In genomic region chr18:812673-813404, GRCh38 we compare ENCODE assay signal across 1 cellular context.
A peak's percentile ranks its signal among the peaks of the same experiment; 100 is the strongest.
TF ChIP-seq lines count a peak whose summit lies in the region.

No MANE protein-coding gene starts in this region.

TF ChIP-seq in HepG2, 621 proteins besides CTCF, POLR2A, EP300 and RAD21 (continued from another document):
- TF ChIP-seq, protein P1, sequence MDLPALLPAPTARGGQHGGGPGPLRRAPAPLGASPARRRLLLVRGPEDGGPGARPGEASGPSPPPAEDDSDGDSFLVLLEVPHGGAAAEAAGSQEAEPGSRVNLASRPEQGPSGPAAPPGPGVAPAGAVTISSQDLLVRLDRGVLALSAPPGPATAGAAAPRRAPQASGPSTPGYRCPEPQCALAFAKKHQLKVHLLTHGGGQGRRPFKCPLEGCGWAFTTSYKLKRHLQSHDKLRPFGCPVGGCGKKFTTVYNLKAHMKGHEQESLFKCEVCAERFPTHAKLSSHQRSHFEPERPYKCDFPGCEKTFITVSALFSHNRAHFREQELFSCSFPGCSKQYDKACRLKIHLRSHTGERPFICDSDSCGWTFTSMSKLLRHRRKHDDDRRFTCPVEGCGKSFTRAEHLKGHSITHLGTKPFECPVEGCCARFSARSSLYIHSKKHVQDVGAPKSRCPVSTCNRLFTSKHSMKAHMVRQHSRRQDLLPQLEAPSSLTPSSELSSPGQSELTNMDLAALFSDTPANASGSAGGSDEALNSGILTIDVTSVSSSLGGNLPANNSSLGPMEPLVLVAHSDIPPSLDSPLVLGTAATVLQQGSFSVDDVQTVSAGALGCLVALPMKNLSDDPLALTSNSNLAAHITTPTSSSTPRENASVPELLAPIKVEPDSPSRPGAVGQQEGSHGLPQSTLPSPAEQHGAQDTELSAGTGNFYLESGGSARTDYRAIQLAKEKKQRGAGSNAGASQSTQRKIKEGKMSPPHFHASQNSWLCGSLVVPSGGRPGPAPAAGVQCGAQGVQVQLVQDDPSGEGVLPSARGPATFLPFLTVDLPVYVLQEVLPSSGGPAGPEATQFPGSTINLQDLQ (CRISPR knock-in tag; IDR thresholded peaks at IDR 0.05) = no peak
- no peak for TF ChIP-seq DRAP1 (CRISPR knock-in tag; IDR thresholded peaks at IDR 0.05)
- no peak for TF ChIP-seq ZNF567 (CRISPR knock-in tag; IDR thresholded peaks at IDR 0.05; ENCODE audit: borderline replicate concordance)
- TF ChIP-seq KAT8 (CRISPR knock-in tag; IDR thresholded peaks at IDR 0.05) = peak; percentile 24; the same call in 1 of the 2 replicates
- peak; percentile 21 for TF ChIP-seq PHF8 (CRISPR knock-in tag; IDR thresholded peaks at IDR 0.05)
- no peak for TF ChIP-seq MXD4 (CRISPR knock-in tag; IDR thresholded peaks at IDR 0.05)
- no peak for TF ChIP-seq NFE2 (CRISPR knock-in tag; IDR thresholded peaks at IDR 0.05)
- TF ChIP-seq, protein P2, sequence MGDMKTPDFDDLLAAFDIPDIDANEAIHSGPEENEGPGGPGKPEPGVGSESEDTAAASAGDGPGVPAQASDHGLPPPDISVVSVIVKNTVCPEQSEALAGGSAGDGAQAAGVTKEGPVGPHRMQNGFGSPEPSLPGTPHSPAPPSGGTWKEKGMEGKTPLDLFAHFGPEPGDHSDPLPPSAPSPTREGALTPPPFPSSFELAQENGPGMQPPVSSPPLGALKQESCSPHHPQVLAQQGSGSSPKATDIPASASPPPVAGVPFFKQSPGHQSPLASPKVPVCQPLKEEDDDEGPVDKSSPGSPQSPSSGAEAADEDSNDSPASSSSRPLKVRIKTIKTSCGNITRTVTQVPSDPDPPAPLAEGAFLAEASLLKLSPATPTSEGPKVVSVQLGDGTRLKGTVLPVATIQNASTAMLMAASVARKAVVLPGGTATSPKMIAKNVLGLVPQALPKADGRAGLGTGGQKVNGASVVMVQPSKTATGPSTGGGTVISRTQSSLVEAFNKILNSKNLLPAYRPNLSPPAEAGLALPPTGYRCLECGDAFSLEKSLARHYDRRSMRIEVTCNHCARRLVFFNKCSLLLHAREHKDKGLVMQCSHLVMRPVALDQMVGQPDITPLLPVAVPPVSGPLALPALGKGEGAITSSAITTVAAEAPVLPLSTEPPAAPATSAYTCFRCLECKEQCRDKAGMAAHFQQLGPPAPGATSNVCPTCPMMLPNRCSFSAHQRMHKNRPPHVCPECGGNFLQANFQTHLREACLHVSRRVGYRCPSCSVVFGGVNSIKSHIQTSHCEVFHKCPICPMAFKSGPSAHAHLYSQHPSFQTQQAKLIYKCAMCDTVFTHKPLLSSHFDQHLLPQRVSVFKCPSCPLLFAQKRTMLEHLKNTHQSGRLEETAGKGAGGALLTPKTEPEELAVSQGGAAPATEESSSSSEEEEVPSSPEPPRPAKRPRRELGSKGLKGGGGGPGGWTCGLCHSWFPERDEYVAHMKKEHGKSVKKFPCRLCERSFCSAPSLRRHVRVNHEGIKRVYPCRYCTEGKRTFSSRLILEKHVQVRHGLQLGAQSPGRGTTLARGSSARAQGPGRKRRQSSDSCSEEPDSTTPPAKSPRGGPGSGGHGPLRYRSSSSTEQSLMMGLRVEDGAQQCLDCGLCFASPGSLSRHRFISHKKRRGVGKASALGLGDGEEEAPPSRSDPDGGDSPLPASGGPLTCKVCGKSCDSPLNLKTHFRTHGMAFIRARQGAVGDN (CRISPR knock-in tag; IDR thresholded peaks at IDR 0.05) = peak; percentile 79
- no peak for TF ChIP-seq ZBTB7B (CRISPR knock-in tag; IDR thresholded peaks at IDR 0.05)
- no peak for TF ChIP-seq RFX3 (CRISPR knock-in tag; IDR thresholded peaks at IDR 0.05)
- TF ChIP-seq ZNF780A (CRISPR knock-in tag; IDR thresholded peaks at IDR 0.05) = no peak; the same call in 1 of the 2 replicates
- no peak for TF ChIP-seq ZNF343 (CRISPR knock-in tag; IDR thresholded peaks at IDR 0.05)
- no peak for TF ChIP-seq CBX1 (IDR thresholded peaks at IDR 0.05; ENCODE audit: low read depth)
- TF ChIP-seq ZNF737 (CRISPR knock-in tag; IDR thresholded peaks at IDR 0.05; ENCODE audit: borderline replicate concordance) = no peak
- TF ChIP-seq, protein P3, sequence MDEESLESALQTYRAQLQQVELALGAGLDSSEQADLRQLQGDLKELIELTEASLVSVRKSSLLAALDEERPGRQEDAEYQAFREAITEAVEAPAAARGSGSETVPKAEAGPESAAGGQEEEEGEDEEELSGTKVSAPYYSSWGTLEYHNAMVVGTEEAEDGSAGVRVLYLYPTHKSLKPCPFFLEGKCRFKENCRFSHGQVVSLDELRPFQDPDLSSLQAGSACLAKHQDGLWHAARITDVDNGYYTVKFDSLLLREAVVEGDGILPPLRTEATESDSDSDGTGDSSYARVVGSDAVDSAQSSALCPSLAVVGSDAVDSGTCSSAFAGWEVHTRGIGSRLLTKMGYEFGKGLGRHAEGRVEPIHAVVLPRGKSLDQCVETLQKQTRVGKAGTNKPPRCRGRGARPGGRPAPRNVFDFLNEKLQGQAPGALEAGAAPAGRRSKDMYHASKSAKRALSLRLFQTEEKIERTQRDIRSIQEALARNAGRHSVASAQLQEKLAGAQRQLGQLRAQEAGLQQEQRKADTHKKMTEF (CRISPR knock-in tag; IDR thresholded peaks at IDR 0.05) = no peak
- no peak for TF ChIP-seq NFKB2 (CRISPR knock-in tag; IDR thresholded peaks at IDR 0.05; ENCODE audit: borderline replicate concordance)
- no peak for TF ChIP-seq ZFP90 (CRISPR knock-in tag; IDR thresholded peaks at IDR 0.05; ENCODE audit: borderline replicate concordance)
- TF ChIP-seq, protein P4, sequence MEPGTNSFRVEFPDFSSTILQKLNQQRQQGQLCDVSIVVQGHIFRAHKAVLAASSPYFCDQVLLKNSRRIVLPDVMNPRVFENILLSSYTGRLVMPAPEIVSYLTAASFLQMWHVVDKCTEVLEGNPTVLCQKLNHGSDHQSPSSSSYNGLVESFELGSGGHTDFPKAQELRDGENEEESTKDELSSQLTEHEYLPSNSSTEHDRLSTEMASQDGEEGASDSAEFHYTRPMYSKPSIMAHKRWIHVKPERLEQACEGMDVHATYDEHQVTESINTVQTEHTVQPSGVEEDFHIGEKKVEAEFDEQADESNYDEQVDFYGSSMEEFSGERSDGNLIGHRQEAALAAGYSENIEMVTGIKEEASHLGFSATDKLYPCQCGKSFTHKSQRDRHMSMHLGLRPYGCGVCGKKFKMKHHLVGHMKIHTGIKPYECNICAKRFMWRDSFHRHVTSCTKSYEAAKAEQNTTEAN (CRISPR knock-in tag; conservative IDR thresholded peaks at IDR 0.05) = peak; percentile 56
- TF ChIP-seq ZMYM4 (CRISPR knock-in tag; IDR thresholded peaks at IDR 0.05) = 0 out of 2 replicates have a peak, but pooled peaks have one; percentile 11
- no peak; the same call in 1 of the 2 replicates for TF ChIP-seq GABPA (IDR thresholded peaks at IDR 0.05; ENCODE audit: low read depth, low read length)
- TF ChIP-seq GABPA (CRISPR knock-in tag; IDR thresholded peaks at IDR 0.05; ENCODE audit: low read depth) = 0 out of 2 replicates have a peak, but pooled peaks have one; percentile 10
- TF ChIP-seq MXI1 (IDR thresholded peaks at IDR 0.05; ENCODE audit: borderline replicate concordance, low read depth, low read length) = no peak
- TF ChIP-seq ZNF30 (CRISPR knock-in tag; IDR thresholded peaks at IDR 0.05) = peak; percentile 66; the same call in 1 of the 2 replicates
- TF ChIP-seq RELA (CRISPR knock-in tag; IDR thresholded peaks at IDR 0.05) = no peak
- no peak for TF ChIP-seq SOX13 (IDR thresholded peaks at IDR 0.05)
- TF ChIP-seq SOX13 (CRISPR knock-in tag; conservative IDR thresholded peaks at IDR 0.05 in 1 of 2, IDR thresholded peaks at IDR 0.05 in 1 of 2) = no peak
- no peak for TF ChIP-seq TBL1XR1 (IDR thresholded peaks at IDR 0.05; ENCODE audit: borderline replicate concordance, low read length, partially characterized antibody)
- TF ChIP-seq REPIN1 (CRISPR knock-in tag; IDR thresholded peaks at IDR 0.05; ENCODE audit: borderline replicate concordance, low read depth) = no peak; the same call in 1 of the 2 replicates
- TF ChIP-seq ISL2 (CRISPR knock-in tag; IDR thresholded peaks at IDR 0.05) = no peak
- TF ChIP-seq, protein P5, sequence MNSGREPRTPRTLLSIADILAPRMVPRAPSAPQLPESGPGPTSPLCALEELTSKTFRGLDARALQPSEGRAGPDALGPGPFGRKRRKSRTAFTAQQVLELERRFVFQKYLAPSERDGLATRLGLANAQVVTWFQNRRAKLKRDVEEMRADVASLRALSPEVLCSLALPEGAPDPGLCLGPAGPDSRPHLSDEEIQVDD (CRISPR knock-in tag; IDR thresholded peaks at IDR 0.05; ENCODE audit: borderline replicate concordance) = no peak
- TF ChIP-seq POLR2AphosphoS5 (IDR thresholded peaks at IDR 0.05; ENCODE audit: low read depth, low read length) = no peak
- TF ChIP-seq ATF6 (CRISPR knock-in tag; conservative IDR thresholded peaks at IDR 0.05) = no peak
- TF ChIP-seq FOSL2 (CRISPR knock-in tag; IDR thresholded peaks at IDR 0.05) = no peak
- no peak for TF ChIP-seq AKAP8 (CRISPR knock-in tag; IDR thresholded peaks at IDR 0.05)
- TF ChIP-seq EZH2 (conservative IDR thresholded peaks at IDR 0.05; ENCODE audit: low read depth, low read length) = no peak
- no peak for TF ChIP-seq ZFP41 (CRISPR knock-in tag; IDR thresholded peaks at IDR 0.05; ENCODE audit: borderline replicate concordance)
- TF ChIP-seq SIN3A (IDR thresholded peaks at IDR 0.05; ENCODE audit: borderline replicate concordance, low read depth, low read length) = no peak
- TF ChIP-seq, protein P6, sequence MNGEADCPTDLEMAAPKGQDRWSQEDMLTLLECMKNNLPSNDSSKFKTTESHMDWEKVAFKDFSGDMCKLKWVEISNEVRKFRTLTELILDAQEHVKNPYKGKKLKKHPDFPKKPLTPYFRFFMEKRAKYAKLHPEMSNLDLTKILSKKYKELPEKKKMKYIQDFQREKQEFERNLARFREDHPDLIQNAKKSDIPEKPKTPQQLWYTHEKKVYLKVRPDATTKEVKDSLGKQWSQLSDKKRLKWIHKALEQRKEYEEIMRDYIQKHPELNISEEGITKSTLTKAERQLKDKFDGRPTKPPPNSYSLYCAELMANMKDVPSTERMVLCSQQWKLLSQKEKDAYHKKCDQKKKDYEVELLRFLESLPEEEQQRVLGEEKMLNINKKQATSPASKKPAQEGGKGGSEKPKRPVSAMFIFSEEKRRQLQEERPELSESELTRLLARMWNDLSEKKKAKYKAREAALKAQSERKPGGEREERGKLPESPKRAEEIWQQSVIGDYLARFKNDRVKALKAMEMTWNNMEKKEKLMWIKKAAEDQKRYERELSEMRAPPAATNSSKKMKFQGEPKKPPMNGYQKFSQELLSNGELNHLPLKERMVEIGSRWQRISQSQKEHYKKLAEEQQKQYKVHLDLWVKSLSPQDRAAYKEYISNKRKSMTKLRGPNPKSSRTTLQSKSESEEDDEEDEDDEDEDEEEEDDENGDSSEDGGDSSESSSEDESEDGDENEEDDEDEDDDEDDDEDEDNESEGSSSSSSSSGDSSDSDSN (CRISPR knock-in tag; IDR thresholded peaks at IDR 0.05) = no peak; the same call in 1 of the 2 replicates
- no peak for TF ChIP-seq ZEB1 (IDR thresholded peaks at IDR 0.05; ENCODE audit: insufficient replicate concordance, low read depth)
- no peak for TF ChIP-seq GTF3A (CRISPR knock-in tag; conservative IDR thresholded peaks at IDR 0.05)
- no peak for TF ChIP-seq SSRP1 (CRISPR knock-in tag; IDR thresholded peaks at IDR 0.05)
- TF ChIP-seq SP5 (CRISPR knock-in tag; IDR thresholded peaks at IDR 0.05; ENCODE audit: borderline replicate concordance, low read depth) = no peak
- 0 out of 2 replicates have a peak, but pooled peaks have one; percentile 21 for TF ChIP-seq TOPORS (CRISPR knock-in tag; IDR thresholded peaks at IDR 0.05)
- TF ChIP-seq MBNL3 (CRISPR knock-in tag; conservative IDR thresholded peaks at IDR 0.05) = no peak
- TF ChIP-seq ZNF296 (CRISPR knock-in tag; conservative IDR thresholded peaks at IDR 0.05) = no peak
- peak; percentile 51 for TF ChIP-seq HNRNPLL (IDR thresholded peaks at IDR 0.05; ENCODE audit: low read depth, low read length, poor library complexity, severe bottlenecking)
- TF ChIP-seq ELF3 (CRISPR knock-in tag; IDR thresholded peaks at IDR 0.05) = no peak
- no peak for TF ChIP-seq MAF1 (CRISPR knock-in tag; IDR thresholded peaks at IDR 0.05; ENCODE audit: borderline replicate concordance)
- TF ChIP-seq DPF2 (CRISPR knock-in tag; IDR thresholded peaks at IDR 0.05; ENCODE audit: borderline replicate concordance, low read depth) = no peak
- no peak for TF ChIP-seq ZSCAN12 (CRISPR knock-in tag; IDR thresholded peaks at IDR 0.05)
- 0 out of 2 replicates have a peak, but pooled peaks have one; percentile 12 for TF ChIP-seq FOXM1 (CRISPR knock-in tag; IDR thresholded peaks at IDR 0.05)
- no peak for TF ChIP-seq ZNF883 (CRISPR knock-in tag; IDR thresholded peaks at IDR 0.05; ENCODE audit: not compliant biosample characterization)
- TF ChIP-seq AGO1 (IDR thresholded peaks at IDR 0.05; ENCODE audit: low read depth, low read length, poor library complexity, severe bottlenecking) = no peak
- TF ChIP-seq MXD1 (CRISPR knock-in tag; IDR thresholded peaks at IDR 0.05) = 0 out of 2 replicates have a peak, but pooled peaks have one; percentile 42
- TF ChIP-seq KMT2B (CRISPR knock-in tag; IDR thresholded peaks at IDR 0.05) = 0 out of 2 replicates have a peak, but pooled peaks have one; percentile 10
TF ChIP-seq in HepG2: peak in this region for 86.
